20 cellular contexts compared by ENCODE assay signal in the genomic region with DNA sequence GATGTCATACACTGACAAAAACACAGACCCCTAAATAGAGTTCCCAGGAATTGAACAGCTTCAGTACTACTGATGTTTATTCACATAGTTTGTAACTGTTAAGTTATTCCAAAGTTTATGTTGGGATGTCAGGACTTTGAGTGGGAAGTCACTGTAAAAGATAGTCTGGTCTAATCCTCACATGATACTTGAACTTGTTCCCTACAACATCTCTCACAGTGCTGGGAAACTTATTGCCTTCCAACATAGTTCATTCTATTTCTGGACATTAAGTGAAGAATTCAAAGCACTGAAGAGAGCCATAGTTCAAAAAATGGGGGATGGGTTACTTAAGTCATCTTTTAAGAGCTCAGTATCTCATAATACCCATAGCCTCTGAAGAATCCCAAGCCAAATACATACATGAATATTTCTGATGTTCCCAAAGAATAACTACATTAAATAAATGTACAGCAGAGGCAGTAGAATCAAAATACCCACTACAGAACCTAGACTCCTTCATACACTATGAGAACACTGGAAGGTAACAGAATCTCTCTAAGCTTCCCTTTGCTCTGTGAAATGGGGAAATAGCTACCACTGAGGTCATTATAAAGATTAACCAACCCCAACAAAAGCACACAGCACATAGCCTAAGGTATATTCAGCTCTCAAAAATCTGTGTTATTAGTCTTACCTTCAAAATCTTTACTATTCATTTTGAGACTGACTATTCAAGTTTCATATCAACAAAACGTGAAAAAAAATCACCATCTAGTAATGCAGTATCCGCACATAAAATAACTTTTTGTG.
"Had no signal": no experiment of that assay in that cellular context is flagged by ENCODE, and none has a peak within 500 bp of the region (broad histone marks: within the 10 kb centered on the region; RNA-seq: fewer than 3 reads in every experiment).

No MANE protein-coding gene starts in this region.

- H3K4me3 ChIP-seq: dorsolateral prefrontal cortex, mucosa of descending colon, suprapubic skin, transverse colon had no signal

- DNase-seq: activated CD4-positive, alpha-beta memory T cell treated with anti-CD3 and anti-CD28 coated beads, Interleukin-2, amount 10 ng/mL, durations not matched to agents 7 days and 5 days; activated CD4-positive, alpha-beta T cell treated with anti-CD3 and anti-CD28 coated beads for 48 hours; activated CD4-positive, CD25-positive, alpha-beta regulatory T cell; activated naive CD4-positive, alpha-beta T cell; activated naive CD8-positive, alpha-beta T cell treated with anti-CD3 and anti-CD28 coated beads for 36 hours; activated T-cell treated with anti-CD3 and anti-CD28 coated beads, Interleukin-2, amount 50 U/mL, for 1 hour; amniotic stem cell; central memory CD4-positive, alpha-beta T cell; dorsolateral prefrontal cortex; foreskin fibroblast; kidney; mucosa of descending colon; naive B cell; retina; stimulated activated CD4-positive, alpha-beta T cell treated with anti-CD3 and anti-CD28 coated beads, Interleukin-2, amount 100 ng/mL, for 24 hours; transverse colon had no signal

- ATAC-seq: activated T-helper 17 cell treated with anti-CD3 and anti-CD28 coated beads, Interleukin-2, amount 50 U/mL, for 72 hours; mucosa of descending colon had no signal

- H3K27me3 ChIP-seq: dorsolateral prefrontal cortex, suprapubic skin, transverse colon had no signal

- H3K27ac ChIP-seq: dorsolateral prefrontal cortex, epithelial cell of prostate, suprapubic skin, transverse colon had no signal

- FAIRE-seq: colon, kidney had no signal

- H3K4me1 ChIP-seq: suprapubic skin, transverse colon had no signal

- H3K36me3 ChIP-seq: suprapubic skin, transverse colon had no signal

- H3K9me3 ChIP-seq: mucosa of descending colon, suprapubic skin, transverse colon had no signal
